18 cellular contexts compared by ENCODE assay signal in the genomic region with DNA sequence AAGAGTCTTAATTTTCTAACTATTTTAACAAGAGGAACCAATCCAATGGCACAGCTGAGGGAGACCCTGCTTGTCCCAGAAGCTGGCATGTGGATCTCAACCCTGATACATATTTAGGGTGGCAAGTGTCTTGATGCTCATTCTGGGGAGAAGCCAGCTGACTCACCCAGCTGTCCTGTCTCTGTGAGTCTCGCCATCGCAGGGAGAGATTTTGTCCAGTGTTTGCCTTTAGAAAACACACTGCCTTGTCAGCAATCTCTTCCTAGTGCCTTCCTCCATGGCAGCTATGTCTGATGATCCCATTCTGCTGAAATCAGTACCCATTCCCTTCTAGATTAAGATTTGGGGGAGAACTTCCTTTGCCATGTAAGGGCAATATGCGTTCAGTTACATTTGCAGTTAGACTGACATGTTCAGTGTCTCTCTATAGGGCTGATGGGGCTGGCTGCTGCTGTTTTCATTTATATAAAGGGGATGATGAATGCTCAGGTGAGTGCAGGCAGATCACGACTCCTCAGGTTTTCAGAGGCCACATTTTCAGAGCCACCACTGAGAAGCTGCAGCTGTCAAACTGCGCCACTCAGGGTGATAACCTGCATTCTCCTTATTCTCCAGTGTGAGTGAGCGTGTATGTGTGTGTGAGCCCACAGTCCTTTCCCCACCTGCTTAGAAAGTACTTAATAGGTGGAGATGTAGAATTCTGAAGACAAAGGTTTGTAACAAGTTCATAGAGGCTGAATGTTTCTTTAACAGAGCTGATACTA.
DNase-seq lines count a peak whose midpoint lies in the region; ATAC-seq and TF ChIP-seq lines count a peak whose summit lies in the region.
"Had no signal": no experiment of that assay in that cellular context is flagged by ENCODE, and none has a peak within 500 bp of the region (broad histone marks: within the 10 kb centered on the region; RNA-seq: fewer than 3 reads in every experiment).

No MANE protein-coding gene starts in this region.

- in situ Hi-C loops in GM23248 (cut with MboI), result loop anchor here (5.0 kb wide), 1 partner anchor 52 kb away; no protein-coding TSS in a partner anchor

- no peak for TF ChIP-seq CTCF in fibroblast of mammary gland (conservative IDR thresholded peaks at IDR 0.05; ENCODE audit: control insufficient read depth, insufficient read depth, low read depth, low read length)
- no peak for TF ChIP-seq CTCF in osteoblast (IDR thresholded peaks at IDR 0.05; ENCODE audit: extremely low read depth, low read depth, low read length)

- peak; percentile 35 for DNase-seq in GM23248
- peak in 1 of 2 experiments; percentile 52 for DNase-seq in SJCRH30
- peak; percentile 52 for DNase-seq in fibroblast of mammary gland (ENCODE audit: low read depth)
- no peak for DNase-seq in osteoblast (ENCODE audit: insufficient read length, low spot score, missing footprints)
- no peak for DNase-seq in germinal center (ENCODE audit: low spot score)
- no peak for DNase-seq in AML-193 (lab: John Stamatoyannopoulos, UW)
- DNase-seq: C1 segment of cervical spinal cord; CD8-positive, alpha-beta memory T cell; DMS79; H7; NCI-H1092 treated with DMSO at 0.1 percent for 48 hours; NCI-H146; NCI-H2081 treated with DMSO at 0.1 percent for 48 hours; NCI-H510A; NCI-H748 treated with DMSO at 0.1 percent for 48 hours; NK-92 treated with Interleukin-12 subunit alpha and Interleukin-12 subunit beta, amount 100 ng/mL, for 24 hours; Right ventricle myocardium superior had no signal

- H3K27me3 ChIP-seq in GM23248 (replicated peaks; ENCODE audit: insufficient read depth) (no peaks in the 10 kb centered on the region), SJCRH30 (no peaks in the 10 kb centered on the region), osteoblast (ENCODE audit: insufficient read depth, low read length) (no peaks in the 10 kb centered on the region)

- H4K20me1 ChIP-seq in GM23248 (ENCODE audit: insufficient read depth) (no peaks in the 10 kb centered on the region), osteoblast (ENCODE audit: insufficient read depth, low read length) (no peaks in the 10 kb centered on the region)

- H3K36me3 ChIP-seq in GM23248 (ENCODE audit: low read depth), result no peaks in the 10 kb centered on the region
- H3K36me3 ChIP-seq in SJCRH30, result no peaks in the 10 kb centered on the region
- H3K36me3 ChIP-seq in osteoblast (ENCODE audit: insufficient read depth, low read length), result no peaks in the 10 kb centered on the region

- H3K27ac ChIP-seq in GM23248 (no peak overlapping the region), SJCRH30 (peak overlapping the region; percentile 8; the same call in 1 of the 2 replicates), osteoblast (ENCODE audit: low read depth, low read length) (no peak overlapping the region)

- H3K9me3 ChIP-seq in GM23248 (ENCODE audit: low read depth) (no peaks in the 10 kb centered on the region), SJCRH30 (replicated peaks) (no peaks in the 10 kb centered on the region; the same call in 1 of the 2 replicates), osteoblast (ENCODE audit: low read depth, low read length) (no peaks in the 10 kb centered on the region)

- peaks cover 30% of the 10 kb centered on the region for H3F3A ChIP-seq in GM23248 (ENCODE audit: insufficient read depth)

- H3K4me1 ChIP-seq in GM23248 (ENCODE audit: insufficient read depth) (peaks cover 48% of the 10 kb centered on the region), SJCRH30 (peaks cover 37% of the 10 kb centered on the region), osteoblast (ENCODE audit: insufficient read depth, low read length) (peaks cover 42% of the 10 kb centered on the region)

- ATAC-seq in GM19467 (IDR thresholded peaks at IDR 0.05; ENCODE audit: unreplicated experiment), result no peak

- H3K79me2 ChIP-seq in GM23248 (ENCODE audit: insufficient read depth), result no peaks in the 10 kb centered on the region
- H3K79me2 ChIP-seq in osteoblast (ENCODE audit: insufficient read depth, low read length), result no peaks in the 10 kb centered on the region

- no peak overlapping the region for H3K4me3 ChIP-seq in GM23248
- no peak overlapping the region for H3K4me3 ChIP-seq in SJCRH30
- no peak overlapping the region for H3K4me3 ChIP-seq in fibroblast of mammary gland (ENCODE audit: control insufficient read depth, low read depth, low read length)
- H3K4me3 ChIP-seq in osteoblast (ENCODE audit: insufficient read depth, low read length), result no peak overlapping the region

- H3K9me2 ChIP-seq in GM23248 (ENCODE audit: insufficient read depth), result no peaks in the 10 kb centered on the region

- H3K9ac ChIP-seq in GM23248, result no peak overlapping the region

- no peak overlapping the region for H3K4me2 ChIP-seq in GM23248 (ENCODE audit: unreplicated experiment)
- H3K4me2 ChIP-seq in osteoblast (ENCODE audit: insufficient read depth, low read length), result no peak overlapping the region

- no peak overlapping the region for H2AFZ ChIP-seq in GM23248
- H2AFZ ChIP-seq in osteoblast (ENCODE audit: low read length), result peak overlapping the region; percentile 49

- WGBS in GM23248 (ENCODE audit: low coverage in 1 of 2, low lambda C conversion rate in 2 of 2, missing lambda C conversion rate in 2 of 2), 2 experiments, result 86 to 87% methylated on average over 6 of the region's 6 CpGs

Comparison
In these comparisons a context has a peak if more than half of its experiments do, and no peak if none do; other contexts are left out.
1. DNase-seq: peak in GM23248 (single experiment) and fibroblast of mammary gland (single experiment); none in osteoblast (single experiment), germinal center (single experiment) and AML-193 (0 of 2).